12 cellular contexts compared by ENCODE assay signal in the genomic region with DNA sequence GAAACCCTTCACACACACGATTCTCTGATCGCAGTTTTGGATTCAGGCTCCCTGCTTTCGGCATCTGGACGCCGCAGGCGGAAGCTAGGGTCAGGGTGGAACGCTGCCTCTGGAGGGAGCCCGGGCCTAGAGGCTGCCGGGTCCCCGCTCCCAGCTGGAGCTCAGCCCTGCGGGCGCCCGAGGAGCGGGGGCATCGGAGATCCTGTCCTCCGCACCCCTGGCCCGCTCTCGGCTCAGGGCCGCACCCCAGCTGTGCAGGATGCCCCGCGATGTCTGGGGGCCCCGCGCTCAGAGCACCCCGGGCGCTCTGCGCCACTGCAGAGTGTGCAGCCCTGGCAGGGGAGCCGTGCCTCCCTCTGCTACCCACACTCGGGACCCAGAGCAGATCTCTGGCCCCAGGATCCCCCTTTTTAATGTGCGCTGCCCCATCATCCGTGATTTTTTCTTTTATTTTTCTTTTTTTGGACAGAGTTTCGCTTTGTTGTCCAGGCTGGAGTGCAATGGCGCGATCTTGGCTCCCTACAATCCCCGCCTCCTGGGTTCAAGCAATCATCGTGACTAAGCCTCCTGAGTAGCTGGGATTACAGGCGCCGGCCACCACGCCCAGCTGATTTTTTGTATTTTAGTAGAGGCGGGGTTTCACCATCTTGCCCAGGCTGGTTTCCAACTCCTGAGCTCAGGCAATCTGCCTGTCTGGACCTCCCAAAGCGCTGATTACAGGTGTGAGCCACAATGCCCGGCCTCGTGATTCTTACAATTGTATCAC. TPM values are rescaled to one million over a fixed set of nuclear protein-coding genes. Genes with fewer than 3 reads are reported as not detected.
DNase-seq lines count a peak whose midpoint lies in the region; ATAC-seq and TF ChIP-seq lines count a peak whose summit lies in the region.
"Had no signal": no experiment of that assay in that cellular context is flagged by ENCODE, and none has a peak within 500 bp of the region (broad histone marks: within the 10 kb centered on the region; RNA-seq: fewer than 3 reads in every experiment).

No MANE protein-coding gene starts in this region.

- no peaks in the 10 kb centered on the region for H3K36me3 Mint-ChIP-seq in endothelial cell (ENCODE audit: low read depth, unreplicated experiment)

- no peak for TF ChIP-seq CTCF in endothelial cell (IDR thresholded peaks at IDR 0.05; ENCODE audit: unreplicated experiment)

- H3K27ac Mint-ChIP-seq in endothelial cell (ENCODE audit: unreplicated experiment), result no peak overlapping the region

- no peaks in the 10 kb centered on the region for H3K4me1 Mint-ChIP-seq in endothelial cell (ENCODE audit: unreplicated experiment)

- H3K4me3 Mint-ChIP-seq in endothelial cell (ENCODE audit: unreplicated experiment), result no peak overlapping the region

- peak; percentile 14 for ATAC-seq in stimulated activated naive CD8-positive, alpha-beta T cell treated with anti-CD3 and anti-CD28 coated beads, Interleukin-15, Interleukin-2, amounts not matched to agents 100 U/mL and 50 U/mL, for 24 hours

- H3K27me3 Mint-ChIP-seq in endothelial cell (ENCODE audit: unreplicated experiment), result peaks cover 2% of the 10 kb centered on the region

- intact Hi-C loops in cardiac septum (cut with DNase I), result no loop called here

- no peaks in the 10 kb centered on the region for H3K9me3 Mint-ChIP-seq in endothelial cell (ENCODE audit: unreplicated experiment)

- DNase-seq in DMS 273 (lab: John Stamatoyannopoulos, UW; ENCODE audit: unreplicated experiment) (peak; percentile 70), DMS 273 treated with DMSO at 0.1 percent for 48 hours (lab: John Stamatoyannopoulos, UW) (no peak), RPMI8226 (peak; percentile 16), cardiac septum (ENCODE audit: low spot score) (peak; percentile 57), endothelial cell (ENCODE audit: low spot score) (no peak), glomerular visceral epithelial cell (ENCODE audit: extremely low spot score) (no peak), mucosa of gallbladder (ENCODE audit: low spot score) (no peak)
- DNase-seq in stimulated activated naive CD8-positive, alpha-beta T cell treated with anti-CD3 and anti-CD28 coated beads, Interleukin-15, Interleukin-2, amounts not matched to agents 100 U/mL and 50 U/mL, for 24 hours, result no peak
- DNase-seq: NCI-H1048 had no signal

RNA-seq across cellular contexts. Expression of gene TUBA3E, which starts 54.8 kb away (rescaled TPM):
- total RNA-seq in cardiac septum (1.2 TPM), endothelial cell (ENCODE audit: unreplicated experiment) (not detected), mucosa of gallbladder (not detected)
- total RNA-seq: A172; glomerular endothelial cell; T-helper 2 cell treated with Interferon-gamma antibody and Interleukin-4, amounts not matched to agents 100 ng/mL and 5 ng/mL, for 36 hours had no signal

Comparison
In these comparisons a context has a peak if more than half of its experiments do, and no peak if none do; other contexts are left out.
1. DNase-seq: peak in DMS 273 (single experiment), RPMI8226 (single experiment) and cardiac septum (single experiment); none in DMS 273 treated with DMSO at 0.1 percent for 48 hours (single experiment), stimulated activated naive CD8-positive, alpha-beta T cell treated with anti-CD3 and anti-CD28 coated beads, Interleukin-15, Interleukin-2, amounts not matched to agents 100 U/mL and 50 U/mL, for 24 hours (single experiment), endothelial cell (single experiment), glomerular visceral epithelial cell (single experiment) and mucosa of gallbladder (single experiment).